Comparison of ENCODE assay signal across 26 cellular contexts in genomic region chr1:14840374-14840773, GRCh38.
"Had no signal": no experiment of that assay in that cellular context is flagged by ENCODE, and none has a peak within 500 bp of the region (broad histone marks: within the 10 kb centered on the region; RNA-seq: fewer than 3 reads in every experiment).

No MANE protein-coding gene starts in this region.

- ATAC-seq: left cardiac atrium; left lung; mucosa of descending colon; naive thymus-derived CD4-positive, alpha-beta T cell; natural killer cell treated with Interleukin-12 subunit alpha and Interleukin-12 subunit beta and Interleukin-15 and Interleukin-18, amount 100 ng/mL, for 72 hours; sciatic nerve; stimulated activated naive B cell treated with anti-CD40 and anti-IgM and Interleukin-4, amounts not matched to agents 10 μg/mL and 1 μg/mL and 100 μg/mL, for 72 hours; stimulated activated naive CD8-positive, alpha-beta T cell treated with anti-CD3 and anti-CD28 coated beads, Interleukin-15, Interleukin-2, amounts not matched to agents 100 U/mL and 50 U/mL, for 24 hours had no signal

- DNase-seq: hippocampal formation; kidney glomerular epithelial cell; left cardiac atrium; left lung; midbrain; mucosa of descending colon; naive thymus-derived CD4-positive, alpha-beta T cell; ovary; stimulated activated CD4-positive, alpha-beta T cell treated with anti-CD3 and anti-CD28 coated beads, Interleukin-12 subunit alpha, Interleukin-12 subunit beta, amount 100 ng/mL, for 4 hours; stimulated activated CD4-positive, alpha-beta T cell treated with anti-CD3 and anti-CD28 coated beads, Interleukin-15, amount 100 ng/mL, for 24 hours; stimulated activated CD4-positive, alpha-beta T cell treated with anti-CD3 and anti-CD28 coated beads, Interleukin-2, amount 100 ng/mL, for 24 hours; stimulated activated CD4-positive, alpha-beta T cell treated with anti-CD3 and anti-CD28 coated beads, Interleukin-4, amount 100 ng/mL, for 1 hour; stimulated activated naive B cell treated with anti-CD40 and anti-IgM and Interleukin-4, amounts not matched to agents 10 μg/mL and 1 μg/mL and 100 μg/mL, for 72 hours; stimulated activated naive CD8-positive, alpha-beta T cell treated with anti-CD3 and anti-CD28 coated beads, Interleukin-15, Interleukin-2, amounts not matched to agents 100 U/mL and 50 U/mL, for 24 hours; stomach; testis; thyroid gland; transverse colon; upper lobe of left lung had no signal

- H3K27ac ChIP-seq: left lung, ovary, right atrium auricular region, skin epidermis, stomach, testis, thyroid gland, transverse colon, upper lobe of left lung, vagina had no signal

- H3K4me3 ChIP-seq: left lung, lung, mucosa of descending colon, ovary, right atrium auricular region, skin epidermis, stomach, testis, thyroid gland, transverse colon, upper lobe of left lung, vagina had no signal

- FAIRE-seq: keratinocyte had no signal

- H3K4me1 ChIP-seq: left lung, right atrium auricular region, stomach, testis, thyroid gland, transverse colon, upper lobe of left lung had no signal

- H3K36me3 ChIP-seq: left lung, ovary, right atrium auricular region, stomach, thyroid gland, transverse colon, upper lobe of left lung, vagina had no signal

- H3K9me3 ChIP-seq: ovary, testis, thyroid gland had no signal

- H3K27me3 ChIP-seq: left lung, ovary, right atrium auricular region, stomach, testis, thyroid gland, transverse colon, upper lobe of left lung, vagina had no signal
